Comparison of ENCODE assay signal across 1 cellular context in genomic region chr14:95157195-95157986, GRCh38.
A peak's percentile ranks its signal among the peaks of the same experiment; 100 is the strongest.
TF ChIP-seq lines count a peak whose summit lies in the region.

A gene with protein sequence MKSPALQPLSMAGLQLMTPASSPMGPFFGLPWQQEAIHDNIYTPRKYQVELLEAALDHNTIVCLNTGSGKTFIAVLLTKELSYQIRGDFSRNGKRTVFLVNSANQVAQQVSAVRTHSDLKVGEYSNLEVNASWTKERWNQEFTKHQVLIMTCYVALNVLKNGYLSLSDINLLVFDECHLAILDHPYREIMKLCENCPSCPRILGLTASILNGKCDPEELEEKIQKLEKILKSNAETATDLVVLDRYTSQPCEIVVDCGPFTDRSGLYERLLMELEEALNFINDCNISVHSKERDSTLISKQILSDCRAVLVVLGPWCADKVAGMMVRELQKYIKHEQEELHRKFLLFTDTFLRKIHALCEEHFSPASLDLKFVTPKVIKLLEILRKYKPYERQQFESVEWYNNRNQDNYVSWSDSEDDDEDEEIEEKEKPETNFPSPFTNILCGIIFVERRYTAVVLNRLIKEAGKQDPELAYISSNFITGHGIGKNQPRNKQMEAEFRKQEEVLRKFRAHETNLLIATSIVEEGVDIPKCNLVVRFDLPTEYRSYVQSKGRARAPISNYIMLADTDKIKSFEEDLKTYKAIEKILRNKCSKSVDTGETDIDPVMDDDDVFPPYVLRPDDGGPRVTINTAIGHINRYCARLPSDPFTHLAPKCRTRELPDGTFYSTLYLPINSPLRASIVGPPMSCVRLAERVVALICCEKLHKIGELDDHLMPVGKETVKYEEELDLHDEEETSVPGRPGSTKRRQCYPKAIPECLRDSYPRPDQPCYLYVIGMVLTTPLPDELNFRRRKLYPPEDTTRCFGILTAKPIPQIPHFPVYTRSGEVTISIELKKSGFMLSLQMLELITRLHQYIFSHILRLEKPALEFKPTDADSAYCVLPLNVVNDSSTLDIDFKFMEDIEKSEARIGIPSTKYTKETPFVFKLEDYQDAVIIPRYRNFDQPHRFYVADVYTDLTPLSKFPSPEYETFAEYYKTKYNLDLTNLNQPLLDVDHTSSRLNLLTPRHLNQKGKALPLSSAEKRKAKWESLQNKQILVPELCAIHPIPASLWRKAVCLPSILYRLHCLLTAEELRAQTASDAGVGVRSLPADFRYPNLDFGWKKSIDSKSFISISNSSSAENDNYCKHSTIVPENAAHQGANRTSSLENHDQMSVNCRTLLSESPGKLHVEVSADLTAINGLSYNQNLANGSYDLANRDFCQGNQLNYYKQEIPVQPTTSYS (N-terminal part only) (minus strand): TSS chr14:95157529. CDS start chr14:95133458, 24,071 bp downstream.

TF ChIP-seq in HepG2, 621 proteins besides CTCF, POLR2A, EP300 and RAD21 (continued from another document and continues in another):
- TF ChIP-seq ZBTB2 (CRISPR knock-in tag; IDR thresholded peaks at IDR 0.05; ENCODE audit: low read depth), result peak; percentile 61; the same call in 1 of the 2 replicates
- peak; percentile 83; the same call in 1 of the 2 replicates for TF ChIP-seq KAT7 (CRISPR knock-in tag; IDR thresholded peaks at IDR 0.05; ENCODE audit: borderline replicate concordance)
- TF ChIP-seq RBFOX2 (IDR thresholded peaks at IDR 0.05; ENCODE audit: low read depth, low read length), result peak; percentile 92
- no peak for TF ChIP-seq SAFB2 (CRISPR knock-in tag; IDR thresholded peaks at IDR 0.05; ENCODE audit: borderline replicate concordance, low read depth)
- no peak for TF ChIP-seq SMAD3 (CRISPR knock-in tag; IDR thresholded peaks at IDR 0.05)
- TF ChIP-seq ZNF512 (CRISPR knock-in tag; IDR thresholded peaks at IDR 0.05), result no peak
- peak; percentile 79; the same call in 1 of the 2 replicates for TF ChIP-seq TBX2 (CRISPR knock-in tag; IDR thresholded peaks at IDR 0.05; ENCODE audit: borderline replicate concordance)
- no peak for TF ChIP-seq E2F5 (CRISPR knock-in tag; conservative IDR thresholded peaks at IDR 0.05)
- TF ChIP-seq, protein P1, sequence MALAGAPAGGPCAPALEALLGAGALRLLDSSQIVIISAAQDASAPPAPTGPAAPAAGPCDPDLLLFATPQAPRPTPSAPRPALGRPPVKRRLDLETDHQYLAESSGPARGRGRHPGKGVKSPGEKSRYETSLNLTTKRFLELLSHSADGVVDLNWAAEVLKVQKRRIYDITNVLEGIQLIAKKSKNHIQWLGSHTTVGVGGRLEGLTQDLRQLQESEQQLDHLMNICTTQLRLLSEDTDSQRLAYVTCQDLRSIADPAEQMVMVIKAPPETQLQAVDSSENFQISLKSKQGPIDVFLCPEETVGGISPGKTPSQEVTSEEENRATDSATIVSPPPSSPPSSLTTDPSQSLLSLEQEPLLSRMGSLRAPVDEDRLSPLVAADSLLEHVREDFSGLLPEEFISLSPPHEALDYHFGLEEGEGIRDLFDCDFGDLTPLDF (CRISPR knock-in tag; IDR thresholded peaks at IDR 0.05), result peak; percentile 64
- TF ChIP-seq, protein P2, sequence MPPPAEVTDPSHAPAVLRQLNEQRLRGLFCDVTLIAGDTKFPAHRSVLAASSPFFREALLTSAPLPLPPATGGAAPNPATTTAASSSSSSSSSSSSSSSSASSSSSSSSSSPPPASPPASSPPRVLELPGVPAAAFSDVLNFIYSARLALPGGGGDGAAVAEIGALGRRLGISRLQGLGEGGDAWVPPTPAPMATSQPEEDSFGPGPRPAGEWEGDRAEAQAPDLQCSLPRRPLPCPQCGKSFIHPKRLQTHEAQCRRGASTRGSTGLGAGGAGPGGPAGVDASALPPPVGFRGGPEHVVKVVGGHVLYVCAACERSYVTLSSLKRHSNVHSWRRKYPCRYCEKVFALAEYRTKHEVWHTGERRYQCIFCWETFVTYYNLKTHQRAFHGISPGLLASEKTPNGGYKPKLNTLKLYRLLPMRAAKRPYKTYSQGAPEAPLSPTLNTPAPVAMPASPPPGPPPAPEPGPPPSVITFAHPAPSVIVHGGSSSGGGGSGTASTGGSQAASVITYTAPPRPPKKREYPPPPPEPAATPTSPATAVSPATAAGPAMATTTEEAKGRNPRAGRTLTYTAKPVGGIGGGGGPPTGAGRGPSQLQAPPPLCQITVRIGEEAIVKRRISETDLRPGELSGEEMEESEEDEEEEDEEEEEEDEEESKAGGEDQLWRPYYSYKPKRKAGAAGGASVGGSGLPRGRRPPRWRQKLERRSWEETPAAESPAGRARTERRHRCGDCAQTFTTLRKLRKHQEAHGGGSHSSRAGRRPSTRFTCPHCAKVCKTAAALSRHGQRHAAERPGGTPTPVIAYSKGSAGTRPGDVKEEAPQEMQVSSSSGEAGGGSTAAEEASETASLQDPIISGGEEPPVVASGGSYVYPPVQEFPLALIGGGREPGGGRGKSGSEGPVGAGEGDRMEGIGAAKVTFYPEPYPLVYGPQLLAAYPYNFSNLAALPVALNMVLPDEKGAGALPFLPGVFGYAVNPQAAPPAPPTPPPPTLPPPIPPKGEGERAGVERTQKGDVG (CRISPR knock-in tag; IDR thresholded peaks at IDR 0.05; ENCODE audit: borderline replicate concordance), result no peak
- peak; percentile 81 for TF ChIP-seq KLF12 (CRISPR knock-in tag; IDR thresholded peaks at IDR 0.05; ENCODE audit: borderline replicate concordance)
- TF ChIP-seq, protein P3, sequence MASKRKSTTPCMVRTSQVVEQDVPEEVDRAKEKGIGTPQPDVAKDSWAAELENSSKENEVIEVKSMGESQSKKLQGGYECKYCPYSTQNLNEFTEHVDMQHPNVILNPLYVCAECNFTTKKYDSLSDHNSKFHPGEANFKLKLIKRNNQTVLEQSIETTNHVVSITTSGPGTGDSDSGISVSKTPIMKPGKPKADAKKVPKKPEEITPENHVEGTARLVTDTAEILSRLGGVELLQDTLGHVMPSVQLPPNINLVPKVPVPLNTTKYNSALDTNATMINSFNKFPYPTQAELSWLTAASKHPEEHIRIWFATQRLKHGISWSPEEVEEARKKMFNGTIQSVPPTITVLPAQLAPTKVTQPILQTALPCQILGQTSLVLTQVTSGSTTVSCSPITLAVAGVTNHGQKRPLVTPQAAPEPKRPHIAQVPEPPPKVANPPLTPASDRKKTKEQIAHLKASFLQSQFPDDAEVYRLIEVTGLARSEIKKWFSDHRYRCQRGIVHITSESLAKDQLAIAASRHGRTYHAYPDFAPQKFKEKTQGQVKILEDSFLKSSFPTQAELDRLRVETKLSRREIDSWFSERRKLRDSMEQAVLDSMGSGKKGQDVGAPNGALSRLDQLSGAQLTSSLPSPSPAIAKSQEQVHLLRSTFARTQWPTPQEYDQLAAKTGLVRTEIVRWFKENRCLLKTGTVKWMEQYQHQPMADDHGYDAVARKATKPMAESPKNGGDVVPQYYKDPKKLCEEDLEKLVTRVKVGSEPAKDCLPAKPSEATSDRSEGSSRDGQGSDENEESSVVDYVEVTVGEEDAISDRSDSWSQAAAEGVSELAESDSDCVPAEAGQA (IDR thresholded peaks at IDR 0.05; ENCODE audit: low read depth), result peak; percentile 15; the same call in 1 of the 2 replicates
- TF ChIP-seq, protein P3 (CRISPR knock-in tag; IDR thresholded peaks at IDR 0.05; ENCODE audit: borderline replicate concordance), result 0 out of 2 replicates have a peak, but pooled peaks have one; percentile 37
- TF ChIP-seq ZNF737 (CRISPR knock-in tag; IDR thresholded peaks at IDR 0.05; ENCODE audit: borderline replicate concordance), result no peak
- no peak for TF ChIP-seq HOXA7 (CRISPR knock-in tag; IDR thresholded peaks at IDR 0.05)
- TF ChIP-seq MZF1 (CRISPR knock-in tag; IDR thresholded peaks at IDR 0.05; ENCODE audit: borderline replicate concordance), result no peak
- TF ChIP-seq, protein P4, sequence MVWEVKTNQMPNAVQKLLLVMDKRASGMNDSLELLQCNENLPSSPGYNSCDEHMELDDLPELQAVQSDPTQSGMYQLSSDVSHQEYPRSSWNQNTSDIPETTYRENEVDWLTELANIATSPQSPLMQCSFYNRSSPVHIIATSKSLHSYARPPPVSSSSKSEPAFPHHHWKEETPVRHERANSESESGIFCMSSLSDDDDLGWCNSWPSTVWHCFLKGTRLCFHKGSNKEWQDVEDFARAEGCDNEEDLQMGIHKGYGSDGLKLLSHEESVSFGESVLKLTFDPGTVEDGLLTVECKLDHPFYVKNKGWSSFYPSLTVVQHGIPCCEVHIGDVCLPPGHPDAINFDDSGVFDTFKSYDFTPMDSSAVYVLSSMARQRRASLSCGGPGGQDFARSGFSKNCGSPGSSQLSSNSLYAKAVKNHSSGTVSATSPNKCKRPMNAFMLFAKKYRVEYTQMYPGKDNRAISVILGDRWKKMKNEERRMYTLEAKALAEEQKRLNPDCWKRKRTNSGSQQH (CRISPR knock-in tag; IDR thresholded peaks at IDR 0.05; ENCODE audit: low read depth), result no peak
- peak; percentile 17; the same call in 1 of the 2 replicates for TF ChIP-seq CBX5 (CRISPR knock-in tag; IDR thresholded peaks at IDR 0.05; ENCODE audit: borderline replicate concordance)
- peak; percentile 73 to 74; a peak in 3 of 4 replicates for TF ChIP-seq HMGXB4 (CRISPR knock-in tag; IDR thresholded peaks at IDR 0.05; ENCODE audit: borderline replicate concordance in 1 of 2, low read depth in 1 of 2)
- TF ChIP-seq ONECUT2 (CRISPR knock-in tag; IDR thresholded peaks at IDR 0.05), result no peak
- TF ChIP-seq ZNF180 (CRISPR knock-in tag; IDR thresholded peaks at IDR 0.05; ENCODE audit: borderline replicate concordance, low read depth), result no peak
- TF ChIP-seq FIP1L1 (IDR thresholded peaks at IDR 0.05; ENCODE audit: borderline replicate concordance, insufficient read depth, low read depth, low read length), result no peak
- no peak; the same call in 1 of the 2 replicates for TF ChIP-seq THRA (CRISPR knock-in tag; IDR thresholded peaks at IDR 0.05; ENCODE audit: borderline replicate concordance)
- no peak for TF ChIP-seq ZNF230 (CRISPR knock-in tag; IDR thresholded peaks at IDR 0.05)
- TF ChIP-seq TOE1 (CRISPR knock-in tag; IDR thresholded peaks at IDR 0.05), result no peak
- TF ChIP-seq ZNF354B (CRISPR knock-in tag; IDR thresholded peaks at IDR 0.05), result no peak
- no peak for TF ChIP-seq NFE2L1 (CRISPR knock-in tag; IDR thresholded peaks at IDR 0.05; ENCODE audit: borderline replicate concordance)
- TF ChIP-seq SP5 (CRISPR knock-in tag; IDR thresholded peaks at IDR 0.05; ENCODE audit: borderline replicate concordance, low read depth), result 0 out of 2 replicates have a peak, but pooled peaks have one; percentile 47
